In genomic region chr10:70312972-70313371, GRCh38 we compare ENCODE assay signal across 22 cellular contexts. TPM values are rescaled to one million over a fixed set of nuclear protein-coding genes. Genes with fewer than 3 reads are reported as not detected.
DNase-seq lines count a peak whose midpoint lies in the region; ATAC-seq and TF ChIP-seq lines count a peak whose summit lies in the region.
"Had no signal": no experiment of that assay in that cellular context is flagged by ENCODE, and none has a peak within 500 bp of the region (broad histone marks: within the 10 kb centered on the region; RNA-seq: fewer than 3 reads in every experiment).

No MANE protein-coding gene starts in this region.

- no peak overlapping the region for H3K9ac ChIP-seq in neural progenitor cell

- no peaks in the 10 kb centered on the region for H3K36me3 Mint-ChIP-seq in neural progenitor cell
- H3K36me3 Mint-ChIP-seq in activated naive CD4-positive, alpha-beta T cell treated with anti-CD3 and anti-CD28 coated beads, Interleukin-2, amount 50 U/mL, for 72 hours, result no peaks in the 10 kb centered on the region
- H3K36me3 Mint-ChIP-seq: activated CD4-positive, alpha-beta memory T cell treated with anti-CD3 and anti-CD28 coated beads for 36 hours; mesothelial cell of epicardium; natural killer cell treated with Interleukin-12 subunit alpha and Interleukin-12 subunit beta and Interleukin-15 and Interleukin-18, amount 100 ng/mL, for 72 hours had no signal

- no peaks in the 10 kb centered on the region for H3K4me1 ChIP-seq in neural progenitor cell

- H3K27ac ChIP-seq in neural progenitor cell, result no peak overlapping the region
- H3K27ac ChIP-seq: gastrocnemius medialis had no signal

- no peak for ATAC-seq in GM19328 (IDR thresholded peaks at IDR 0.05; ENCODE audit: unreplicated experiment)
- no peak for ATAC-seq in activated naive CD4-positive, alpha-beta T cell treated with anti-CD3 and anti-CD28 coated beads, Interleukin-2, amount 50 U/mL, for 72 hours
- ATAC-seq: natural killer cell treated with Interleukin-12 subunit alpha and Interleukin-12 subunit beta and Interleukin-15 and Interleukin-18, amount 100 ng/mL, for 72 hours had no signal

- no peaks in the 10 kb centered on the region for H3K36me3 ChIP-seq in neural progenitor cell
- H3K36me3 ChIP-seq: gastrocnemius medialis had no signal

- no peaks in the 10 kb centered on the region for H3F3A ChIP-seq in neural progenitor cell (ENCODE audit: low read depth)

- no peaks in the 10 kb centered on the region for H3K27me3 ChIP-seq in neural progenitor cell
- H3K27me3 ChIP-seq: gastrocnemius medialis had no signal

- H3K4me2 ChIP-seq in neural progenitor cell, result no peak overlapping the region

- no peaks in the 10 kb centered on the region for H3K9me3 Mint-ChIP-seq in neural progenitor cell
- no peaks in the 10 kb centered on the region for H3K9me3 Mint-ChIP-seq in activated naive CD4-positive, alpha-beta T cell treated with anti-CD3 and anti-CD28 coated beads, Interleukin-2, amount 50 U/mL, for 72 hours
- H3K9me3 Mint-ChIP-seq: mesothelial cell of epicardium; natural killer cell treated with Interleukin-12 subunit alpha and Interleukin-12 subunit beta and Interleukin-15 and Interleukin-18, amount 100 ng/mL, for 72 hours had no signal

- no peak overlapping the region for H3K4me3 ChIP-seq in AG10803 (ENCODE audit: low read length)
- H3K4me3 ChIP-seq in fibroblast of the aortic adventitia (ENCODE audit: low read depth, low read length), result no peak overlapping the region
- no peak overlapping the region for H3K4me3 ChIP-seq in neural progenitor cell
- H3K4me3 ChIP-seq: gastrocnemius medialis had no signal

- peaks cover 15% of the 10 kb centered on the region for H4K20me1 ChIP-seq in neural progenitor cell (ENCODE audit: low read depth)

- DNase-seq in AG10803 (ENCODE audit: low read depth), result peak; percentile 48
- DNase-seq in HCEC 1CT, result peak; percentile 15
- peak; percentile 74 for DNase-seq in fibroblast of the aortic adventitia (ENCODE audit: low read depth)
- DNase-seq in neural progenitor cell (ENCODE audit: low spot score), result no peak
- no peak for DNase-seq in amniotic stem cell (lab: John Stamatoyannopoulos, UW)
- DNase-seq in activated naive CD4-positive, alpha-beta T cell treated with anti-CD3 and anti-CD28 coated beads, Interleukin-2, amount 50 U/mL, for 72 hours (ENCODE audit: low spot score in 2 of 2), result no peak
- DNase-seq in Ammon's horn (ENCODE audit: low spot score), result no peak
- DNase-seq: activated CD4-positive, alpha-beta memory T cell treated with anti-CD3 and anti-CD28 coated beads for 36 hours; caudate nucleus; dermis blood vessel endothelial cell; DMS79; gastrocnemius medialis; NCI-H1048; NCI-H1930; NCI-H345; SHP77 treated with DMSO at 0.1 percent for 48 hours had no signal

- no peak overlapping the region for H3K4me3 Mint-ChIP-seq in neural progenitor cell
- H3K4me3 Mint-ChIP-seq: activated CD4-positive, alpha-beta memory T cell treated with anti-CD3 and anti-CD28 coated beads for 36 hours; B cell; mesothelial cell of epicardium; natural killer cell treated with Interleukin-12 subunit alpha and Interleukin-12 subunit beta and Interleukin-15 and Interleukin-18, amount 100 ng/mL, for 72 hours had no signal

- peak overlapping the region; percentile 84 for H3K27ac Mint-ChIP-seq in neural progenitor cell
- no peak overlapping the region for H3K27ac Mint-ChIP-seq in activated naive CD4-positive, alpha-beta T cell treated with anti-CD3 and anti-CD28 coated beads, Interleukin-2, amount 50 U/mL, for 72 hours
- H3K27ac Mint-ChIP-seq: activated CD4-positive, alpha-beta memory T cell treated with anti-CD3 and anti-CD28 coated beads for 36 hours; B cell; mesothelial cell of epicardium had no signal

- no peaks in the 10 kb centered on the region for H3K79me2 ChIP-seq in neural progenitor cell (ENCODE audit: low read depth)

- H3K27me3 Mint-ChIP-seq in neural progenitor cell (ENCODE audit: insufficient read depth, low read depth), result no peaks in the 10 kb centered on the region
- H3K27me3 Mint-ChIP-seq: activated CD4-positive, alpha-beta memory T cell treated with anti-CD3 and anti-CD28 coated beads for 36 hours; B cell; natural killer cell treated with Interleukin-12 subunit alpha and Interleukin-12 subunit beta and Interleukin-15 and Interleukin-18, amount 100 ng/mL, for 72 hours had no signal

- TF ChIP-seq CTCF in AG10803 (conservative IDR thresholded peaks at IDR 0.05; ENCODE audit: low read length), result no peak
- TF ChIP-seq CTCF in fibroblast of the aortic adventitia (IDR thresholded peaks at IDR 0.05; ENCODE audit: insufficient read depth, low read length), result no peak
- no peak for TF ChIP-seq CTCF in neural progenitor cell (IDR thresholded peaks at IDR 0.05)

- H3K4me1 Mint-ChIP-seq in neural progenitor cell, result no peaks in the 10 kb centered on the region
- H3K4me1 Mint-ChIP-seq: mesothelial cell of epicardium had no signal

- H3K9me3 ChIP-seq in neural progenitor cell (ENCODE audit: low read depth), result no peaks in the 10 kb centered on the region
- H3K9me3 ChIP-seq: gastrocnemius medialis had no signal

- no peak overlapping the region for H2AFZ ChIP-seq in neural progenitor cell (replicated peaks)

RNA-seq across cellular contexts. Expression of gene NPFFR1, which starts 29.2 kb away (rescaled TPM):
- total RNA-seq in fibroblast of the aortic adventitia (ENCODE audit: low replicate concordance) (not detected in 2 replicates), neural progenitor cell (ENCODE audit: low replicate concordance) (0.06 TPM in 1 of 2 replicates, not detected in the other)
- total RNA-seq in activated naive CD4-positive, alpha-beta T cell treated with anti-CD3 and anti-CD28 coated beads, Interleukin-2, amount 50 U/mL, for 72 hours, result not detected
- total RNA-seq: B cell, dermis blood vessel endothelial cell, LHCN-M2, OCI-LY7 had no signal

Comparison
In these comparisons a context has a peak if more than half of its experiments do, and no peak if none do; other contexts are left out.
1. DNase-seq: peak in AG10803 (single experiment), HCEC 1CT (single experiment) and fibroblast of the aortic adventitia (single experiment); none in neural progenitor cell (single experiment), amniotic stem cell (single experiment), activated naive CD4-positive, alpha-beta T cell treated with anti-CD3 and anti-CD28 coated beads, Interleukin-2, amount 50 U/mL, for 72 hours (0 of 2) and Ammon's horn (single experiment).